In genomic region chr6:11432713-11433450, GRCh38 we compare ENCODE assay signal across 8 cellular contexts.
DNase-seq lines count a peak whose midpoint lies in the region; ATAC-seq and TF ChIP-seq lines count a peak whose summit lies in the region.

No MANE protein-coding gene starts in this region.

- TF ChIP-seq CTCF in Calu3 (IDR thresholded peaks at IDR 0.05; ENCODE audit: unreplicated experiment), result no peak
- TF ChIP-seq CTCF in PC-9 (conservative IDR thresholded peaks at IDR 0.05), result no peak
- TF ChIP-seq CTCF in fibroblast of lung (conservative IDR thresholded peaks at IDR 0.05 in 1 of 2, IDR thresholded peaks at IDR 0.05 in 1 of 2; ENCODE audit: low read depth in 1 of 2, low read length in 2 of 2), result no peak
- no peak for TF ChIP-seq CTCF in gastrocnemius medialis (IDR thresholded peaks at IDR 0.05 in 4 of 5, conservative IDR thresholded peaks at IDR 0.05 in 1 of 5)
- TF ChIP-seq CTCF in lower leg skin (IDR thresholded peaks at IDR 0.05), result no peak

- H3K4me1 ChIP-seq in PC-9 (replicated peaks; ENCODE audit: insufficient read depth), result peaks cover 71% of the 10 kb centered on the region
- peaks cover 22% of the 10 kb centered on the region for H3K4me1 ChIP-seq in fibroblast of lung (ENCODE audit: control insufficient read depth, extremely low read depth, insufficient read depth, low read length)
- peaks cover 35 to 42% of the 10 kb centered on the region in 2 donors for H3K4me1 ChIP-seq in gastrocnemius medialis

- BruUV-seq in Calu3 (replicated peaks; lab: Mats Ljungman, UMichigan) (no TSS peak), PC-9 (replicated peaks; lab: Mats Ljungman, UMichigan) (no TSS peak)

- CTCF ChIA-PET in Calu3 (lab: Charles Lee), result interaction anchor here (1.2 to 2.6 kb wide), 2 partner anchors 14 to 18 kb away, joined by 3 to 6 read pairs; no protein-coding TSS in a partner anchor
- CTCF ChIA-PET in PC-9 (lab: Charles Lee), result interaction anchor here (0.6 to 1.9 kb wide), 4 partner anchors 8 to 864 kb away, joined by 3 to 7 read pairs (median 3); no protein-coding TSS in a partner anchor

- peaks cover 29% of the 10 kb centered on the region for H3K4me1 Mint-ChIP-seq in Calu3 (ENCODE audit: low read depth, unreplicated experiment)

- H3F3A ChIP-seq in PC-9 (ENCODE audit: insufficient read depth, low read depth), result peaks cover 37% of the 10 kb centered on the region

- H4K20me1 ChIP-seq in PC-9 (ENCODE audit: insufficient read depth), result no peaks in the 10 kb centered on the region
- no peaks in the 10 kb centered on the region for H4K20me1 ChIP-seq in fibroblast of lung (ENCODE audit: control insufficient read depth, extremely low read depth, insufficient read depth, low read length)

- H3K9me3 Mint-ChIP-seq in Calu3 (ENCODE audit: low read depth, unreplicated experiment), result no peaks in the 10 kb centered on the region

- no peaks in the 10 kb centered on the region for H3K9me3 ChIP-seq in PC-9 (ENCODE audit: insufficient read depth, low read depth)
- H3K9me3 ChIP-seq in fibroblast of lung (ENCODE audit: control insufficient read depth, insufficient read depth, low read depth, low read length), result no peaks in the 10 kb centered on the region
- no peaks in the 10 kb centered on the region for H3K9me3 ChIP-seq in gastrocnemius medialis

- H3K4me2 ChIP-seq in PC-9 (peak overlapping the region; percentile 54), fibroblast of lung (ENCODE audit: extremely low read depth, insufficient read depth, low read length) (peak overlapping the region; percentile 84)

- intact Hi-C loops in Calu3 (cut with micrococcal nuclease; ENCODE audit: unreplicated experiment) (loop anchor here (1.0 to 5.0 kb wide), 2 partner anchors 89 to 216 kb away; no protein-coding TSS in a partner anchor), PC-9 (cut with micrococcal nuclease; ENCODE audit: unreplicated experiment) (no loop called here), gastrocnemius medialis (cut with DNase I; ENCODE audit: low total_unique reads) (loop anchor here (5.0 kb wide), 2 partner anchors 39 to 201 kb away; partner anchors contain the start of gene NEDD9), lower leg skin (cut with DNase I; ENCODE audit: low total_unique reads) (no loop called here)

- H3K27me3 Mint-ChIP-seq in Calu3 (ENCODE audit: unreplicated experiment), result no peaks in the 10 kb centered on the region

- no peaks in the 10 kb centered on the region for H3K9me2 ChIP-seq in PC-9 (ENCODE audit: insufficient read depth)

- in situ Hi-C loops in gastrocnemius medialis (cut with MboI; ENCODE audit: low sequenced_read_pairs in 4 of 4), result no loop called here

- peak; percentile 26 to 41 for ATAC-seq in gastrocnemius medialis

- no peak overlapping the region for H2AFZ ChIP-seq in PC-9
- no peak overlapping the region for H2AFZ ChIP-seq in fibroblast of lung (ENCODE audit: low read length)

- H3K27ac Mint-ChIP-seq in Calu3 (ENCODE audit: unreplicated experiment), result peak overlapping the region; percentile 77

- DNase-seq in Calu3 (no peak), PC-9 (peak in 1 of 2 experiments; percentile 65), fibroblast of lung (ENCODE audit: low read depth in 2 of 2) (peak; percentile 61 to 92), gastrocnemius medialis (no peak), lower leg skin (ENCODE audit: low spot score in 2 of 2) (no peak), NCI-H526 (lab: John Stamatoyannopoulos, UW) (no peak), NCI-H526 treated with DMSO at 0.1 percent for 48 hours (lab: John Stamatoyannopoulos, UW) (no peak)
- DNase-seq in NK-92 treated with Interleukin-12 subunit alpha and Interleukin-12 subunit beta, amount 100 ng/mL, for 24 hours (lab: John Stamatoyannopoulos, UW), result no peak

- H3K4me3 ChIP-seq in PC-9, result no peak overlapping the region
- no peak overlapping the region for H3K4me3 ChIP-seq in fibroblast of lung (replicated peaks in 1 of 4; ENCODE audit: control extremely low read depth in 1 of 4, insufficient read depth in 1 of 4, low read depth in 3 of 4, low read length in 4 of 4)
- no peak overlapping the region for H3K4me3 ChIP-seq in gastrocnemius medialis
- H3K4me3 ChIP-seq in lower leg skin (ENCODE audit: low read depth, poor library complexity, severe bottlenecking), result no peak overlapping the region

- H3K4me3 Mint-ChIP-seq in Calu3 (ENCODE audit: low read depth, unreplicated experiment), result no peak overlapping the region

- no peak overlapping the region for H3K9ac ChIP-seq in fibroblast of lung (ENCODE audit: insufficient read depth, low read length)

- TF ChIP-seq POLR2A in gastrocnemius medialis (IDR thresholded peaks at IDR 0.05) (no peak), lower leg skin (IDR thresholded peaks at IDR 0.05) (no peak)

- 49 to 60% methylated on average over 1 of the region's 1 CpG for WGBS in lower leg skin, 2 donors

- peak overlapping the region; percentile 87 for H3K27ac ChIP-seq in PC-9
- H3K27ac ChIP-seq in fibroblast of lung (ENCODE audit: insufficient read depth, low read length), result peak overlapping the region; percentile 35
- peak overlapping the region; percentile 71 to 77 (median 76) for H3K27ac ChIP-seq in gastrocnemius medialis

- H3K79me2 ChIP-seq in PC-9 (ENCODE audit: low read depth) (no peaks in the 10 kb centered on the region), fibroblast of lung (ENCODE audit: control insufficient read depth, insufficient read depth, low read length) (no peaks in the 10 kb centered on the region)

- H3K36me3 ChIP-seq in PC-9 (ENCODE audit: low read depth), result no peaks in the 10 kb centered on the region
- H3K36me3 ChIP-seq in fibroblast of lung (ENCODE audit: control insufficient read depth, insufficient read depth, low read length), result no peaks in the 10 kb centered on the region
- H3K36me3 ChIP-seq in gastrocnemius medialis, result no peaks in the 10 kb centered on the region

- POLR2A ChIA-PET in PC-9 (lab: Charles Lee; ENCODE audit: unreplicated experiment), result interaction anchor here (0.6 to 0.7 kb wide), 4 partner anchors 19 to 210 kb away, joined by 3 to 10 read pairs (median 7); no protein-coding TSS in a partner anchor

- peaks cover 9% of the 10 kb centered on the region for H3K36me3 Mint-ChIP-seq in Calu3 (ENCODE audit: insufficient read depth, unreplicated experiment)

- H3K27me3 ChIP-seq in PC-9 (ENCODE audit: insufficient read depth, low read depth), result no peaks in the 10 kb centered on the region
- H3K27me3 ChIP-seq in fibroblast of lung (ENCODE audit: control insufficient read depth, insufficient read depth, low read length), result no peaks in the 10 kb centered on the region
- H3K27me3 ChIP-seq in gastrocnemius medialis, result no peaks in the 10 kb centered on the region

Comparison
In these comparisons a context has a peak if more than half of its experiments do, and no peak if none do; other contexts are left out.
1. DNase-seq: peak in fibroblast of lung (2 of 2); none in Calu3 (single experiment), gastrocnemius medialis (0 of 2), lower leg skin (0 of 2), NCI-H526 (0 of 2), NCI-H526 treated with DMSO at 0.1 percent for 48 hours (single experiment) and NK-92 treated with Interleukin-12 subunit alpha and Interleukin-12 subunit beta, amount 100 ng/mL, for 24 hours (single experiment).
2. H3K27ac ChIP-seq: peak in every context shown above with its lines; median percentile 87 in PC-9; 76 in gastrocnemius medialis; 35 in fibroblast of lung.
3. intact Hi-C loops: an anchor here in Calu3 (1.0 to 5.0 kb wide) and gastrocnemius medialis (5.0 kb wide); none called in PC-9 and lower leg skin.